In the genomic region with DNA sequence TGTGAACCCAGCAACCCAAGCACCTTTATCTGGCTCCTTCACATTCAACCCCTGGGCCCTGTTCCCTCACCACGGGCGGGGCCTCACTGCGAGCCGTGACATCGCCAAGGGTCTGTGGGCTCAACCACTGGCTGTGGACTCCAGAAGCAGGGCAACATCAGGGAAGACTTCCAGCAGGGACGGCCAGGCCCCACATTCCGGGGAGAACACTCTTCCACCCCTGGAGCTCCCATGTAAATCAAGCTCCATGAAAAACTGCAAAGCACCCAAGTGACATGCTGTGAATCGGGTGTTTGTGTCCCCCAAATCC, we compare ENCODE assay signal across 23 cellular contexts.
DNase-seq lines count a peak whose midpoint lies in the region; ATAC-seq, FAIRE-seq and TF ChIP-seq lines count a peak whose summit lies in the region.
"Had no signal": no experiment of that assay in that cellular context is flagged by ENCODE, and none has a peak within 500 bp of the region (broad histone marks: within the 10 kb centered on the region; RNA-seq: fewer than 3 reads in every experiment).

No MANE protein-coding gene starts in this region.

- POLR2A ChIA-PET in H1 (lab: Charles Lee; ENCODE audit: partially characterized antibody): no interaction called here

- no peak overlapping the region for H4K91ac ChIP-seq in H1 (replicated peaks; ENCODE audit: insufficient read length, low read length)

- H2BK15ac ChIP-seq in H1 (ENCODE audit: low read length): 0 out of 2 replicates have a peak overlapping the region, but pooled peaks have one; percentile 46

- H3K27me3 ChIP-seq in BLaER1 treated with 17β-estradiol and CSF1 and Interleukin-3, amounts not matched to agents 10 nM and 100 nM: no peaks in the 10 kb centered on the region
- peaks cover 0 to 5% (median 1%) of the 10 kb centered on the region in 4 experiments; a peak in 5 of 7 replicates for H3K27me3 ChIP-seq in H1 (replicated peaks in 1 of 4; ENCODE audit: control insufficient read depth in 3 of 4, extremely low read depth in 1 of 4, insufficient read depth in 3 of 4, low read length in 3 of 4)
- H3K27me3 ChIP-seq in brain microvascular endothelial cell (replicated peaks): peaks cover 2% of the 10 kb centered on the region

- no peak overlapping the region for H2BK120ac ChIP-seq in H1 (replicated peaks; ENCODE audit: low read depth, low read length)

- TF ChIP-seq CTCF in H1 (IDR thresholded peaks at IDR 0.05; ENCODE audit: control extremely low read depth in 1 of 3, insufficient read depth in 1 of 3, low read depth in 1 of 3, low read length in 3 of 3): no peak
- no peak for TF ChIP-seq CTCF in brain microvascular endothelial cell (IDR thresholded peaks at IDR 0.05; ENCODE audit: low read depth, low read length, missing control alignments)

- ATAC-seq in GM18519 (IDR thresholded peaks at IDR 0.05; ENCODE audit: low FRiP score, unreplicated experiment): no peak
- ATAC-seq: A549, GM12878, GM23338 had no signal

- WGBS in H1 (ENCODE audit: extremely low coverage in 1 of 2, insufficient coverage in 1 of 2, insufficient read length in 1 of 2, insufficient replicate concordance in 2 of 2, low coverage in 1 of 2, low lambda C conversion rate in 2 of 2, missing lambda C conversion rate in 1 of 2), 2 experiments: 92% methylated on average over 8 of the region's 8 CpGs; no CpG with 5 or more reads in 1 of the 2 experiments

- no peak overlapping the region for H2AK5ac ChIP-seq in H1 (ENCODE audit: low read depth, low read length)

- CTCF ChIA-PET in H1 (lab: Charles Lee; ENCODE audit: partially characterized antibody): interaction anchor here (1.1 kb wide), 2 partner anchors 21 to 32 kb away, joined by 3 to 6 read pairs; no protein-coding TSS in a partner anchor

- peaks cover 40 to 54% (median 51%) of the 10 kb centered on the region in 10 experiments for H3K4me1 ChIP-seq in BLaER1 treated with 17β-estradiol and CSF1 and Interleukin-3, amounts not matched to agents 10 nM and 100 nM
- peaks cover 3 to 12% (median 9%) of the 10 kb centered on the region in 4 experiments; a peak in 5 of 7 replicates for H3K4me1 ChIP-seq in H1 (replicated peaks in 1 of 4; ENCODE audit: control insufficient read depth in 3 of 4, insufficient read depth in 4 of 4, low read length in 3 of 4)
- H3K4me1 ChIP-seq: A549, HAP-1 had no signal

- H4K8ac ChIP-seq in H1 (ENCODE audit: extremely low read depth, insufficient read depth, low read length): no peak overlapping the region

- in situ Hi-C loops in brain microvascular endothelial cell (cut with HindIII; ENCODE audit: low pct_ligation_motif_present, low sequenced_read_pairs): no loop called here

- no peak for TF ChIP-seq POLR2A in H1 (IDR thresholded peaks at IDR 0.05; ENCODE audit: control extremely low read depth in 1 of 2, low read depth in 2 of 2, low read length in 2 of 2)

- no peaks in the 10 kb centered on the region for H3K23me2 ChIP-seq in H1 (ENCODE audit: low read depth, low read length)

- H3K23ac ChIP-seq in H1 (ENCODE audit: insufficient read length): no peak overlapping the region

- no peaks in the 10 kb centered on the region for H4K20me1 ChIP-seq in BLaER1 treated with 17β-estradiol and CSF1 and Interleukin-3, amounts not matched to agents 10 nM and 100 nM
- H4K20me1 ChIP-seq in H1 (replicated peaks in 1 of 2; ENCODE audit: control insufficient read depth in 1 of 2, insufficient read depth in 2 of 2, low read length in 2 of 2): no peaks in the 10 kb centered on the region

- no peak for DNase-seq in H1 (ENCODE audit: low read depth in 1 of 2, low spot score in 2 of 2)
- peak; percentile 60 for DNase-seq in posterior vena cava (ENCODE audit: low spot score)
- DNase-seq in Ammon's horn (ENCODE audit: low spot score): no peak
- no peak for DNase-seq in brain microvascular endothelial cell
- DNase-seq in stimulated activated CD4-positive, alpha-beta T cell treated with anti-CD3 and anti-CD28 coated beads, Interleukin-12 subunit alpha, Interleukin-12 subunit beta, amount 100 ng/mL, for 4 hours: no peak
- DNase-seq: 8988T; ACHN; AML-193; CD4-positive, alpha-beta T cell; CD8-positive, alpha-beta memory T cell; DMS 273 treated with DMSO at 0.1 percent for 48 hours; DMS79; EL; GDM1; HFFc6 had no signal

- no peaks in the 10 kb centered on the region for H3K79me2 ChIP-seq in H1 (ENCODE audit: control insufficient read depth in 1 of 2, insufficient read depth in 2 of 2, low read length in 2 of 2)

- peaks cover 16 to 34% (median 27%) of the 10 kb centered on the region in 11 experiments for H3K9me3 ChIP-seq in BLaER1 treated with 17β-estradiol and CSF1 and Interleukin-3, amounts not matched to agents 10 nM and 100 nM (replicated peaks in 1 of 11)
- peaks cover 0 to 5% of the 10 kb centered on the region in 2 experiments; a peak in 1 of 4 replicates for H3K9me3 ChIP-seq in H1 (ENCODE audit: insufficient read depth in 2 of 2, low read depth in 1 of 2, low read length in 1 of 2)
- H3K9me3 ChIP-seq: A549, HAP-1 had no signal

- no peaks in the 10 kb centered on the region for H3K79me1 ChIP-seq in H1 (ENCODE audit: low read depth, low read length)

- TF ChIP-seq RAD21 in H1 (IDR thresholded peaks at IDR 0.05 in 1 of 2, conservative IDR thresholded peaks at IDR 0.05 in 1 of 2; ENCODE audit: low read depth in 2 of 2, low read length in 2 of 2): no peak

- intact Hi-C loops in posterior vena cava (cut with DNase I): no loop called here

- no peak overlapping the region for H3K4ac ChIP-seq in H1 (replicated peaks; ENCODE audit: insufficient read length, low read depth, low read length)

- no peak overlapping the region for H2AFZ ChIP-seq in H1 (ENCODE audit: low read length)
- H2AFZ ChIP-seq: GM23338 had no signal

- no peak overlapping the region for H2BK20ac ChIP-seq in H1 (ENCODE audit: low read length)

- no peak overlapping the region for H3K56ac ChIP-seq in H1 (replicated peaks; ENCODE audit: insufficient read length, low read depth, low read length)

- H3K4me2 ChIP-seq in BLaER1 treated with 17β-estradiol and CSF1 and Interleukin-3, amounts not matched to agents 10 nM and 100 nM: peak overlapping the region in 9 of 11 experiments; percentile 85 to 97 (median 90); a peak in 14 of 22 replicates
- H3K4me2 ChIP-seq in H1 (ENCODE audit: insufficient read depth in 1 of 2, low read depth in 2 of 2, low read length in 2 of 2): no peak overlapping the region
- H3K4me2 ChIP-seq: A549, GM23338 had no signal

- no peak overlapping the region for H3K4me3 ChIP-seq in BLaER1 treated with 17β-estradiol and CSF1 and Interleukin-3, amounts not matched to agents 10 nM and 100 nM
- H3K4me3 ChIP-seq in H1 (ENCODE audit: extremely low read depth in 1 of 4, insufficient read depth in 2 of 4, low read depth in 3 of 4, low read length in 4 of 4): no peak overlapping the region
- H3K4me3 ChIP-seq in brain microvascular endothelial cell (ENCODE audit: low read depth, low read length): no peak overlapping the region
- H3K4me3 ChIP-seq: A549, GM12878, GM23338, HAP-1 had no signal

- H3K36me3 ChIP-seq in BLaER1 treated with 17β-estradiol and CSF1 and Interleukin-3, amounts not matched to agents 10 nM and 100 nM: no peaks in the 10 kb centered on the region
- H3K36me3 ChIP-seq in H1 (ENCODE audit: control insufficient read depth in 2 of 4, insufficient read depth in 4 of 4, low read length in 3 of 4) (no peaks in the 10 kb centered on the region), brain microvascular endothelial cell (replicated peaks) (no peaks in the 10 kb centered on the region)
- H3K36me3 ChIP-seq: HAP-1 had no signal

- TF ChIP-seq EP300 in H1 (IDR thresholded peaks at IDR 0.05; ENCODE audit: borderline replicate concordance in 1 of 2, low read depth in 2 of 2, low read length in 2 of 2): no peak

- no peak overlapping the region; the same call in 1 of the 2 replicates for H2BK12ac ChIP-seq in H1 (ENCODE audit: low read depth, low read length)

- no peak for FAIRE-seq in H1 (lab: Jason Lieb, UNC)
- FAIRE-seq: A549, D721Med, GM12878, H54 had no signal

- peak overlapping the region in 2 of 11 experiments; percentile 94 to 95; a peak in 2 of 22 replicates for H3K27ac ChIP-seq in BLaER1 treated with 17β-estradiol and CSF1 and Interleukin-3, amounts not matched to agents 10 nM and 100 nM
- H3K27ac ChIP-seq in H1 (ENCODE audit: low read depth, low read length) (no peak overlapping the region), brain microvascular endothelial cell (no peak overlapping the region)
- H3K27ac ChIP-seq: A549 had no signal

- H3K18ac ChIP-seq in H1 (ENCODE audit: extremely low read depth, low read length): no peak overlapping the region

- H3K14ac ChIP-seq in H1 (ENCODE audit: insufficient read length): no peak overlapping the region

- H3K9ac ChIP-seq in BLaER1 treated with 17β-estradiol and CSF1 and Interleukin-3, amounts not matched to agents 10 nM and 100 nM: no peak overlapping the region
- H3K9ac ChIP-seq in H1 (replicated peaks in 1 of 4; ENCODE audit: extremely low read depth in 1 of 4, low read depth in 3 of 4, low read length in 3 of 4): no peak overlapping the region

- no peak overlapping the region for H4K5ac ChIP-seq in H1 (ENCODE audit: insufficient read length, low read depth, low read length)

- no peak overlapping the region for H2BK5ac ChIP-seq in H1 (ENCODE audit: low read depth, low read length)

TF ChIP-seq in H1, 55 proteins besides CTCF, POLR2A, EP300 and RAD21:
- no peak for TF ChIP-seq FOSL1 (IDR thresholded peaks at IDR 0.05; ENCODE audit: insufficient read depth, low read depth, low read length)
- TF ChIP-seq MAFK (IDR thresholded peaks at IDR 0.05; ENCODE audit: low read depth, low read length): no peak
- TF ChIP-seq SP4 (IDR thresholded peaks at IDR 0.05; ENCODE audit: low read length): no peak
- no peak for TF ChIP-seq NRF1 (IDR thresholded peaks at IDR 0.05; ENCODE audit: low read depth, low read length)
- TF ChIP-seq, protein P1, sequence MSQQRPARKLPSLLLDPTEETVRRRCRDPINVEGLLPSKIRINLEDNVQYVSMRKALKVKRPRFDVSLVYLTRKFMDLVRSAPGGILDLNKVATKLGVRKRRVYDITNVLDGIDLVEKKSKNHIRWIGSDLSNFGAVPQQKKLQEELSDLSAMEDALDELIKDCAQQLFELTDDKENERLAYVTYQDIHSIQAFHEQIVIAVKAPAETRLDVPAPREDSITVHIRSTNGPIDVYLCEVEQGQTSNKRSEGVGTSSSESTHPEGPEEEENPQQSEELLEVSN (IDR thresholded peaks at IDR 0.05): no peak
- TF ChIP-seq RXRA (IDR thresholded peaks at IDR 0.05; ENCODE audit: insufficient read depth, low read depth, low read length): no peak
- no peak for TF ChIP-seq JUND (IDR thresholded peaks at IDR 0.05; ENCODE audit: low read length)

Comparison
In these comparisons a context has a peak if more than half of its experiments do, and no peak if none do; other contexts are left out.
1. H3K4me2 ChIP-seq: peak in BLaER1 treated with 17β-estradiol and CSF1 and Interleukin-3, amounts not matched to agents 10 nM and 100 nM (9 of 11); none in H1 (0 of 2).